Comparison of ENCODE assay signal across 1 cellular context in genomic region chr11:47797633-47798032, GRCh38.
TF ChIP-seq lines count a peak whose summit lies in the region.

No MANE protein-coding gene starts in this region.

TF ChIP-seq in HepG2, 621 proteins besides CTCF, POLR2A, EP300 and RAD21:
- TF ChIP-seq ARNT (IDR thresholded peaks at IDR 0.05) (no peak), ZNF282 (IDR thresholded peaks at IDR 0.05; ENCODE audit: partially characterized antibody) (no peak), ZMAT5 (CRISPR knock-in tag; IDR thresholded peaks at IDR 0.05; ENCODE audit: borderline replicate concordance, low read depth) (no peak), NR3C1 (CRISPR knock-in tag; IDR thresholded peaks at IDR 0.05) (no peak), ZBTB2 (CRISPR knock-in tag; IDR thresholded peaks at IDR 0.05; ENCODE audit: low read depth) (no peak), SATB2 (CRISPR knock-in tag; IDR thresholded peaks at IDR 0.05) (no peak), SOX5 (CRISPR knock-in tag; IDR thresholded peaks at IDR 0.05; ENCODE audit: borderline replicate concordance) (no peak)
